15 cellular contexts compared by ENCODE assay signal in the genomic region with DNA sequence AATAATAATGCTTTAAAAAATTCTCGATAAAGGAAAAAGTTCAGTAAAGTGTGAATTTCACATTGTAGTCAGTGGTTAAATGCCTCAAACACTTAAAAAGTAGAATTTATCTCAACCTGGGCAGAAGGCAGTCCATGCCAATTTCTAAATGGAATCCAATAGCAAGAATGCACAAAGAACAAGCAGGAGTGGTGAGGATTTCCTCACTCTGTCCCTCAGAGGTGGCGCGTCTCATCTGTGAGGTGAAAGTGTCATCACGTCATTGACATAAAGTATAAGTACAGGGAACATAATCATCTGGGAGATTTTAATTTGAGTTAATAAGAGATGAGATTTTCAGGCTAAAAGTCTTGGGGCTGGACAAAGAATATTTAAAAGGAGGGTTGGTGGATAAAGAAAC. TPM values are rescaled to one million over a fixed set of nuclear protein-coding genes. Genes with fewer than 3 reads are reported as not detected.
"Had no signal": no experiment of that assay in that cellular context is flagged by ENCODE, and none has a peak within 500 bp of the region (broad histone marks: within the 10 kb centered on the region; RNA-seq: fewer than 3 reads in every experiment).

No MANE protein-coding gene starts in this region.

- H3K27ac Mint-ChIP-seq: naive B cell, progenitor cell of endocrine pancreas, type B pancreatic cell had no signal

- H3K27me3 ChIP-seq: ascending aorta had no signal

- H3K36me3 Mint-ChIP-seq: type B pancreatic cell had no signal

- DNase-seq: activated CD4-positive, CD25-positive, alpha-beta regulatory T cell; activated CD8-positive, alpha-beta memory T cell treated with anti-CD3 and anti-CD28 coated beads for 24 hours; activated T-cell treated with anti-CD3 and anti-CD28 coated beads, Interleukin-2, amount 50 U/mL, for 4 hours; foreskin melanocyte; left colon; naive B cell; nucleus accumbens; right cardiac atrium; small intestine; T-helper 2 cell had no signal

- H3K9me3 ChIP-seq: ascending aorta had no signal

- H3K4me1 Mint-ChIP-seq: naive B cell had no signal

- H3K9me3 Mint-ChIP-seq: activated T-cell treated with anti-CD3 and anti-CD28 coated beads, Interleukin-2, amount 50 U/mL, for 4 hours; naive B cell; type B pancreatic cell had no signal

- H3K4me3 Mint-ChIP-seq: activated T-cell treated with anti-CD3 and anti-CD28 coated beads, Interleukin-2, amount 50 U/mL, for 4 hours; naive B cell; type B pancreatic cell had no signal

- ATAC-seq: activated T-cell treated with anti-CD3 and anti-CD28 coated beads, Interleukin-2, amount 50 U/mL, for 4 hours; left colon; right cardiac atrium had no signal

- H3K4me1 ChIP-seq: ascending aorta had no signal

- H3K4me3 ChIP-seq: ascending aorta, lung, SK-N-MC had no signal

- H3K27ac ChIP-seq: ascending aorta, SK-N-MC had no signal

- H3K27me3 Mint-ChIP-seq: naive B cell had no signal

- H3K36me3 ChIP-seq: ascending aorta had no signal

RNA-seq across cellular contexts. Expression of a gene that starts 10.0 kb away (rescaled TPM):
- total RNA-seq: ascending aorta had no signal
